19 cellular contexts compared by ENCODE assay signal in the genomic region with DNA sequence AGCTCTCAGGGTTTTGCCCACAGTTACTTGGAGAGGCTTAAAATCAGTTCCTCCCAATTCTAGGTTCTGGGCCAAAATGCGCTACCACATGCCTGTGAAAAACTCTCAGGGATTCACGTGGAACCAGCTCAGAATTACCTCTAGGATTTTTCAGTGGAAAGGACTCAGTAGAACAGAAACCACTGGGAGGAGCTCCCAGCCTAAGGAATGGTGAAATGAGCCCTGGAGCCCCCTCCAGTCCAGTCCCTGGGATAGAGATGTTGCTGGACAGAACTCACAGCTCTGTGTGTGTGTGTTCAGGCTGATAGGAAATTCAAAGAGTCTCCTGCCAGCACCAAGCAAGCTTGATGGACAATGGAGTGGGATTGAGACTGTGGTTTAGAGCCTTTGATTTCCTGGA. TPM values are rescaled to one million over a fixed set of nuclear protein-coding genes. Genes with fewer than 3 reads are reported as not detected.
A peak's percentile ranks its signal among the peaks of the same experiment; 100 is the strongest.
DNase-seq lines count a peak whose midpoint lies in the region; ATAC-seq and TF ChIP-seq lines count a peak whose summit lies in the region.
"Had no signal": no experiment of that assay in that cellular context is flagged by ENCODE, and none has a peak within 500 bp of the region (broad histone marks: within the 10 kb centered on the region; RNA-seq: fewer than 3 reads in every experiment).

No MANE protein-coding gene starts in this region.

- no peak overlapping the region for H3K27ac Mint-ChIP-seq in GM23338
- H3K27ac Mint-ChIP-seq: CD8-positive, alpha-beta T cell had no signal

- no peak overlapping the region for H3K4me3 Mint-ChIP-seq in GM23338
- H3K4me3 Mint-ChIP-seq: CD8-positive, alpha-beta T cell had no signal

- H2AFZ ChIP-seq in GM23338 (no peak overlapping the region), PC-3 (ENCODE audit: low read length) (no peak overlapping the region)

- intact Hi-C loops in PC-3 (cut with micrococcal nuclease) (no loop called here), esophagus squamous epithelium (cut with DNase I) (no loop called here)

- peak; percentile 65 for ATAC-seq in GM23338
- ATAC-seq in PC-3 = no peak
- ATAC-seq: CD8-positive, alpha-beta T cell had no signal

- no peak overlapping the region for H2BK5ac ChIP-seq in mesendoderm (ENCODE audit: low read length)

- H3K9me3 Mint-ChIP-seq in GM23338 = no peaks in the 10 kb centered on the region; the same call in 1 of the 3 replicates

- no peaks in the 10 kb centered on the region for H3K36me3 ChIP-seq in GM23338 (ENCODE audit: insufficient read depth)
- H3K36me3 ChIP-seq in PC-3 (ENCODE audit: low read depth, low read length) = no peaks in the 10 kb centered on the region
- H3K36me3 ChIP-seq in mesendoderm (ENCODE audit: control insufficient read depth, insufficient read depth, low read length) = no peaks in the 10 kb centered on the region
- no peaks in the 10 kb centered on the region for H3K36me3 ChIP-seq in esophagus squamous epithelium
- H3K36me3 ChIP-seq: BLaER1 treated with 17β-estradiol and CSF1 and Interleukin-3, amounts not matched to agents 10 nM and 100 nM; SJCRH30 had no signal

- H3K27me3 ChIP-seq in GM23338 (ENCODE audit: insufficient read depth) (no peaks in the 10 kb centered on the region), PC-3 (ENCODE audit: low read length) (0 out of 2 replicates have a peak, but pooled peaks cover 5% of the 10 kb centered on the region), mesendoderm (ENCODE audit: insufficient read depth, low read length, poor library complexity) (no peaks in the 10 kb centered on the region), esophagus squamous epithelium (no peaks in the 10 kb centered on the region)
- H3K27me3 ChIP-seq: BLaER1 treated with 17β-estradiol and CSF1 and Interleukin-3, amounts not matched to agents 10 nM and 100 nM had no signal

- no peaks in the 10 kb centered on the region for H3F3A ChIP-seq in GM23338 (replicated peaks; ENCODE audit: low read depth)
- no peaks in the 10 kb centered on the region for H3F3A ChIP-seq in PC-3 (ENCODE audit: low read length, unreplicated experiment)

- H3K4ac ChIP-seq in mesendoderm (ENCODE audit: low read depth, low read length) = no peak overlapping the region

- POLR2A ChIA-PET in PC-3 (lab: Charles Lee; ENCODE audit: unreplicated experiment) = no interaction called here

- H3K79me2 ChIP-seq in GM23338 (replicated peaks; ENCODE audit: insufficient read depth) (no peaks in the 10 kb centered on the region), PC-3 (ENCODE audit: low read length) (no peaks in the 10 kb centered on the region), mesendoderm (ENCODE audit: control insufficient read depth, insufficient read depth, low read length) (no peaks in the 10 kb centered on the region)

- no peak overlapping the region for H4K5ac ChIP-seq in mesendoderm (ENCODE audit: low read length)

- H3K4me1 ChIP-seq in GM23338 (ENCODE audit: insufficient read depth) = no peaks in the 10 kb centered on the region
- no peaks in the 10 kb centered on the region for H3K4me1 ChIP-seq in PC-3 (ENCODE audit: insufficient read depth, low read length)
- H3K4me1 ChIP-seq in mesendoderm (ENCODE audit: control insufficient read depth, low read depth, low read length) = no peaks in the 10 kb centered on the region
- no peaks in the 10 kb centered on the region for H3K4me1 ChIP-seq in esophagus squamous epithelium
- H3K4me1 ChIP-seq: SJCRH30 had no signal

- no peak overlapping the region for H2AK5ac ChIP-seq in mesendoderm (ENCODE audit: low read length)

- no peak overlapping the region for H3K27ac ChIP-seq in GM23338 (ENCODE audit: low read depth)
- no peak overlapping the region for H3K27ac ChIP-seq in PC-3 (ENCODE audit: low read length)
- H3K27ac ChIP-seq in mesendoderm (ENCODE audit: low read depth, low read length) = no peak overlapping the region
- no peak overlapping the region for H3K27ac ChIP-seq in esophagus squamous epithelium
- H3K27ac ChIP-seq: BLaER1 treated with 17β-estradiol and CSF1 and Interleukin-3, amounts not matched to agents 10 nM and 100 nM; HL-60; KMS-11; SJCRH30 had no signal

- DNase-seq in GM23338 (ENCODE audit: low spot score) (peak; percentile 9), PC-3 (peak; percentile 22), epithelial cell of proximal tubule (ENCODE audit: low read depth) (no peak), mesendoderm (peak; percentile 6), esophagus squamous epithelium (lab: John Stamatoyannopoulos, UW) (no peak), NCI-H1694 treated with DMSO at 0.1 percent for 48 hours (lab: John Stamatoyannopoulos, UW) (no peak)
- no peak for DNase-seq in activated naive CD4-positive, alpha-beta T cell treated with Interleukin-2 at 50 U/mL for 16 hours
- DNase-seq: Calu3; CD8-positive, alpha-beta T cell; HCEC 1CT; MV-4-11; NCI-H187; NCI-H2107; NCI-H510A had no signal

- H3K18ac ChIP-seq in mesendoderm (ENCODE audit: low read length) = no peak overlapping the region

- no peak overlapping the region for H3K9ac ChIP-seq in PC-3 (ENCODE audit: low read length)
- H3K9ac ChIP-seq in mesendoderm (ENCODE audit: low read length) = no peak overlapping the region
- H3K9ac ChIP-seq: BLaER1 treated with 17β-estradiol and CSF1 and Interleukin-3, amounts not matched to agents 10 nM and 100 nM; KMS-11 had no signal

- H3K56ac ChIP-seq in mesendoderm (ENCODE audit: low read length) = no peak overlapping the region

- H4K20me1 ChIP-seq in GM23338 (replicated peaks; ENCODE audit: insufficient read depth) (no peaks in the 10 kb centered on the region), PC-3 (ENCODE audit: low read length) (no peaks in the 10 kb centered on the region)
- H4K20me1 ChIP-seq: BLaER1 treated with 17β-estradiol and CSF1 and Interleukin-3, amounts not matched to agents 10 nM and 100 nM had no signal

- H3K27me3 Mint-ChIP-seq in GM23338 (ENCODE audit: insufficient read depth, low read depth, poor library complexity) = no peaks in the 10 kb centered on the region

- H3K4me2 ChIP-seq in GM23338 (no peak overlapping the region), PC-3 (ENCODE audit: low read length) (no peak overlapping the region), mesendoderm (ENCODE audit: low read length) (no peak overlapping the region)
- H3K4me2 ChIP-seq: BLaER1 treated with 17β-estradiol and CSF1 and Interleukin-3, amounts not matched to agents 10 nM and 100 nM; KMS-11 had no signal

- H3K9me2 ChIP-seq in GM23338 (ENCODE audit: insufficient read depth) (no peaks in the 10 kb centered on the region), PC-3 (replicated peaks; ENCODE audit: low read length) (no peaks in the 10 kb centered on the region)

- H2BK15ac ChIP-seq in mesendoderm (replicated peaks; ENCODE audit: low read depth) = no peak overlapping the region

- H3K23ac ChIP-seq in mesendoderm (ENCODE audit: low read length) = no peak overlapping the region

- no peaks in the 10 kb centered on the region for H3K4me1 Mint-ChIP-seq in GM23338

- no peaks in the 10 kb centered on the region for H3K36me3 Mint-ChIP-seq in GM23338 (ENCODE audit: low read depth)
- H3K36me3 Mint-ChIP-seq: CD8-positive, alpha-beta T cell had no signal

- H2BK120ac ChIP-seq in mesendoderm (ENCODE audit: low read depth, low read length) = no peak overlapping the region

- TF ChIP-seq POLR2A in esophagus squamous epithelium (IDR thresholded peaks at IDR 0.05) = no peak

- H3K9me3 ChIP-seq in PC-3 (ENCODE audit: low read length) (no peaks in the 10 kb centered on the region), esophagus squamous epithelium (peaks cover 0 to 5% (median 0%) of the 10 kb centered on the region in 3 donors)
- H3K9me3 ChIP-seq: SJCRH30 had no signal

- no TSS peak for BruUV-seq in PC-3 (replicated peaks; lab: Mats Ljungman, UMichigan)

- no CpG with 5 or more reads among the region's 2 CpGs for WGBS in mesendoderm (ENCODE audit: extremely low coverage, insufficient coverage, low lambda C conversion rate)
- WGBS in esophagus squamous epithelium, 2 donors = 53 to 54% methylated on average over 2 of the region's 2 CpGs

- CTCF ChIA-PET in PC-3 (lab: Charles Lee) = interaction anchor here (0.6 kb wide), 2 partner anchors 21 to 439 kb away, joined by 3 to 4 read pairs; a partner anchor contains a TSS

- TF ChIP-seq CTCF in GM23338 (conservative IDR thresholded peaks at IDR 0.05; ENCODE audit: low read depth in 2 of 2) (peak; percentile 13 to 56; a peak in 2 of 4 replicates), PC-3 (conservative IDR thresholded peaks at IDR 0.05; ENCODE audit: low read depth, low read length) (peak; percentile 29; the same call in 1 of the 2 replicates), epithelial cell of proximal tubule (conservative IDR thresholded peaks at IDR 0.05; ENCODE audit: low read depth, low read length) (peak; percentile 34), esophagus squamous epithelium (IDR thresholded peaks at IDR 0.05) (no peak)

- H4K8ac ChIP-seq in mesendoderm (ENCODE audit: low read depth, low read length) = no peak overlapping the region

- no peak overlapping the region for H3K4me3 ChIP-seq in GM23338
- H3K4me3 ChIP-seq in PC-3 (ENCODE audit: low read length) = no peak overlapping the region
- no peak overlapping the region for H3K4me3 ChIP-seq in epithelial cell of proximal tubule (ENCODE audit: low read depth, low read length)
- no peak overlapping the region for H3K4me3 ChIP-seq in mesendoderm (ENCODE audit: low read length)
- H3K4me3 ChIP-seq in esophagus squamous epithelium = no peak overlapping the region
- H3K4me3 ChIP-seq: BLaER1 treated with 17β-estradiol and CSF1 and Interleukin-3, amounts not matched to agents 10 nM and 100 nM; SJCRH30 had no signal

- no peaks in the 10 kb centered on the region for H3K79me1 ChIP-seq in mesendoderm (ENCODE audit: low read length)

TF ChIP-seq in GM23338, 12 proteins besides CTCF, POLR2A, EP300 and RAD21 (continues in another document):
- TF ChIP-seq STAT1 (IDR thresholded peaks at IDR 0.05; ENCODE audit: unreplicated experiment) = no peak
- no peak for TF ChIP-seq ZNF114 (CRISPR knock-in tag; IDR thresholded peaks at IDR 0.05)

RNA-seq across cellular contexts. Expression of a gene that starts 21.1 kb away (rescaled TPM):
- total RNA-seq in GM23338 (2014; rRNA removed; shearing (Covaris generic)) = not detected in 2 replicates
- polyA plus RNA-seq in GM23338 (2016; fragmentation: Nextera tagmentation; extraction: Ambion mirVana) = not detected in 2 replicates
- 0.04 TPM in 1 of 2 replicates, not detected in the other for total RNA-seq in PC-3 (2014; rRNA removed)
- 0.36 and 0.40 TPM in 2 replicates for total RNA-seq in epithelial cell of proximal tubule
- not detected for polyA plus RNA-seq in mesendoderm (2013, experiment 1 of 2)
- not detected for polyA plus RNA-seq in mesendoderm (2013, experiment 2 of 2)
- total RNA-seq in esophagus squamous epithelium = under 1 TPM; 0.40 to 0.76 (median 0.47) TPM
- total RNA-seq: CD8-positive, alpha-beta T cell; HT1080 had no signal

RNA-seq across cellular contexts. Expression of a gene that starts 29.0 kb away (rescaled TPM):
- not detected in 2 replicates for total RNA-seq in GM23338 (2014; rRNA removed; shearing (Covaris generic))
- polyA plus RNA-seq in GM23338 (2016; fragmentation: Nextera tagmentation; extraction: Ambion mirVana) = not detected in 2 replicates
- total RNA-seq in PC-3 (2014; rRNA removed) (not detected in 2 replicates), epithelial cell of proximal tubule (0.35 TPM in 1 of 2 replicates, not detected in the other), esophagus squamous epithelium (1 to 10 TPM in 2 of 4 donors, under 1 TPM in 1, not detected in 1; 0.61 to 4.3 (median 3.4) TPM)
- polyA plus RNA-seq in mesendoderm (2013, experiment 1 of 2) = not detected
- polyA plus RNA-seq in mesendoderm (2013, experiment 2 of 2) = not detected
- total RNA-seq: Calu3, HT1080, SJCRH30 had no signal

Comparison
In these comparisons a context has a peak if more than half of its experiments do, and no peak if none do; other contexts are left out.
1. DNase-seq: peak in GM23338 (single experiment), PC-3 (single experiment) and mesendoderm (single experiment); none in epithelial cell of proximal tubule (single experiment), esophagus squamous epithelium (single experiment), NCI-H1694 treated with DMSO at 0.1 percent for 48 hours (single experiment) and activated naive CD4-positive, alpha-beta T cell treated with Interleukin-2 at 50 U/mL for 16 hours (single experiment).
2. CTCF ChIP-seq: peak in GM23338 (2 of 2), PC-3 (single experiment) and epithelial cell of proximal tubule (single experiment); none in esophagus squamous epithelium (0 of 6).